10 cellular contexts compared by ENCODE assay signal in genomic region chr2:96923810-96924774, GRCh38. TPM values are rescaled to one million over a fixed set of nuclear protein-coding genes. Genes with fewer than 3 reads are reported as not detected.
DNase-seq lines count a peak whose midpoint lies in the region; ATAC-seq and TF ChIP-seq lines count a peak whose summit lies in the region.
"Had no signal": no experiment of that assay in that cellular context is flagged by ENCODE, and none has a peak within 500 bp of the region (broad histone marks: within the 10 kb centered on the region; RNA-seq: fewer than 3 reads in every experiment).

No MANE protein-coding gene starts in this region.

- H3K4me3 Mint-ChIP-seq in CD4-positive, alpha-beta memory T cell, result peak overlapping the region; percentile 69 to 90 (median 80)
- peak overlapping the region; percentile 74 for H3K4me3 Mint-ChIP-seq in activated CD8-positive, alpha-beta T cell treated with anti-CD3 and anti-CD28 coated beads, Interleukin-2, amount 10 ng/mL, durations not matched to agents 7 days and 5 days
- no peak overlapping the region for H3K4me3 Mint-ChIP-seq in endodermal cell

- no peak for TF ChIP-seq CTCF in GM20000 (IDR thresholded peaks at IDR 0.05; ENCODE audit: extremely low read depth, missing control alignments)
- no peak for TF ChIP-seq CTCF in lower lobe of right lung (IDR thresholded peaks at IDR 0.05)
- TF ChIP-seq CTCF in endodermal cell (conservative IDR thresholded peaks at IDR 0.05), result no peak

- POLR2A ChIA-PET in CD4-positive, alpha-beta memory T cell (lab: Charles Lee; ENCODE audit: partially characterized antibody), result interaction anchor here (0.8 to 4.1 kb wide), 12 partner anchors 9 to 103 kb away, joined by 3 to 46 read pairs (median 8); partner anchors contain the start of genes ANKRD39 and SEMA4C
- POLR2A ChIA-PET in activated CD8-positive, alpha-beta T cell treated with anti-CD3 and anti-CD28 coated beads, Interleukin-2, amount 10 ng/mL, durations not matched to agents 7 days and 5 days (lab: Charles Lee), result interaction anchor here (1.3 to 2.2 kb wide), 5 partner anchors 10 to 66 kb away, joined by 3 to 8 read pairs (median 5); partner anchors contain the start of gene ANKRD39

- H3K4me3 ChIP-seq in CD4-positive, alpha-beta memory T cell (ENCODE audit: low read length in 2 of 2), result peak overlapping the region; percentile 17
- H3K4me3 ChIP-seq in lower lobe of right lung (no peak overlapping the region), endodermal cell (ENCODE audit: low read length) (no peak overlapping the region)

- intact Hi-C loops in CD4-positive, alpha-beta memory T cell (cut with micrococcal nuclease), result loop anchor here (1.0 kb wide), 1 partner anchor 54 kb away; the partner anchor contains the start of gene SEMA4C
- intact Hi-C loops in lower lobe of right lung (cut with DNase I), result no loop called here

- peaks cover 34% of the 10 kb centered on the region for H3K4me1 ChIP-seq in CD4-positive, alpha-beta memory T cell (ENCODE audit: insufficient read depth, low read length)
- H3K4me1 ChIP-seq in lower lobe of right lung (peaks cover 7% of the 10 kb centered on the region), endodermal cell (ENCODE audit: control insufficient read depth, insufficient read depth, low read length) (no peaks in the 10 kb centered on the region)

- H3K27me3 ChIP-seq in CD4-positive, alpha-beta memory T cell (ENCODE audit: insufficient read depth, low read length), result no peaks in the 10 kb centered on the region
- H3K27me3 ChIP-seq in lower lobe of right lung (ENCODE audit: low read depth) (no peaks in the 10 kb centered on the region), endodermal cell (ENCODE audit: control insufficient read depth, insufficient read depth, low read length, poor library complexity, severe bottlenecking) (no peaks in the 10 kb centered on the region)

- peak in 4 of 5 donors; percentile 24 to 50 (median 28) for DNase-seq in CD4-positive, alpha-beta memory T cell
- DNase-seq in activated CD8-positive, alpha-beta T cell treated with anti-CD3 and anti-CD28 coated beads, Interleukin-2, amount 10 ng/mL, durations not matched to agents 7 days and 5 days, result peak; percentile 57
- DNase-seq in effector CD8-positive, alpha-beta T cell (lab: John Stamatoyannopoulos, UW), result peak; percentile 33
- peak; percentile 2 to 21 for DNase-seq in stimulated activated CD4-positive, alpha-beta T cell treated with anti-CD3 and anti-CD28 coated beads, Interleukin-2, amount 100 ng/mL, for 48 hours
- DNase-seq in GM20000 (ENCODE audit: low spot score), result no peak
- DNase-seq in lower lobe of right lung, result no peak
- no peak for DNase-seq in endodermal cell
- DNase-seq: foreskin fibroblast, NCI-H2107 had no signal

- peak; percentile 69 for ATAC-seq in activated CD8-positive, alpha-beta T cell treated with anti-CD3 and anti-CD28 coated beads, Interleukin-2, amount 10 ng/mL, durations not matched to agents 7 days and 5 days
- no peak for ATAC-seq in lower lobe of right lung
- no peak for ATAC-seq in HG03135 (IDR thresholded peaks at IDR 0.05; ENCODE audit: unreplicated experiment)

- H3K36me3 Mint-ChIP-seq in CD4-positive, alpha-beta memory T cell, result no peaks in the 10 kb centered on the region
- H3K36me3 Mint-ChIP-seq in activated CD8-positive, alpha-beta T cell treated with anti-CD3 and anti-CD28 coated beads, Interleukin-2, amount 10 ng/mL, durations not matched to agents 7 days and 5 days (ENCODE audit: low read depth), result no peaks in the 10 kb centered on the region
- no peaks in the 10 kb centered on the region for H3K36me3 Mint-ChIP-seq in endodermal cell (ENCODE audit: low read depth)

- H3K9me3 ChIP-seq in CD4-positive, alpha-beta memory T cell (ENCODE audit: control insufficient read depth in 1 of 2, low read length in 2 of 2), result no peaks in the 10 kb centered on the region
- H3K9me3 ChIP-seq in lower lobe of right lung (no peaks in the 10 kb centered on the region), endodermal cell (ENCODE audit: control insufficient read depth, low read length) (no peaks in the 10 kb centered on the region)

- no peaks in the 10 kb centered on the region for H3K36me3 ChIP-seq in CD4-positive, alpha-beta memory T cell (ENCODE audit: insufficient read depth, low read length)
- H3K36me3 ChIP-seq in lower lobe of right lung, result no peaks in the 10 kb centered on the region
- no peaks in the 10 kb centered on the region for H3K36me3 ChIP-seq in endodermal cell (ENCODE audit: control insufficient read depth, insufficient read depth, low read length)

- 89 to 92% methylated on average over 5 to 24 of the region's 24 CpGs for WGBS in endodermal cell (ENCODE audit: insufficient coverage in 1 of 2, insufficient read length in 1 of 2), 2 experiments

- no peak overlapping the region for H3K9ac ChIP-seq in endodermal cell (ENCODE audit: extremely low read depth, low read length, poor library complexity, severe bottlenecking)

- H3K27ac ChIP-seq in CD4-positive, alpha-beta memory T cell (ENCODE audit: low read depth, low read length), result peak overlapping the region; percentile 48
- no peak overlapping the region for H3K27ac ChIP-seq in lower lobe of right lung
- H3K27ac ChIP-seq in endodermal cell (ENCODE audit: low read depth, low read length), result no peak overlapping the region

- H3K4me1 Mint-ChIP-seq in CD4-positive, alpha-beta memory T cell, result peaks cover 20 to 53% (median 33%) of the 10 kb centered on the region in 4 donors
- H3K4me1 Mint-ChIP-seq in activated CD8-positive, alpha-beta T cell treated with anti-CD3 and anti-CD28 coated beads, Interleukin-2, amount 10 ng/mL, durations not matched to agents 7 days and 5 days (ENCODE audit: low read depth), result peaks cover 46% of the 10 kb centered on the region
- peaks cover 5% of the 10 kb centered on the region for H3K4me1 Mint-ChIP-seq in endodermal cell

- H3K9me3 Mint-ChIP-seq in CD4-positive, alpha-beta memory T cell, result no peaks in the 10 kb centered on the region
- peaks cover 6% of the 10 kb centered on the region for H3K9me3 Mint-ChIP-seq in activated CD8-positive, alpha-beta T cell treated with anti-CD3 and anti-CD28 coated beads, Interleukin-2, amount 10 ng/mL, durations not matched to agents 7 days and 5 days (ENCODE audit: insufficient read depth)
- no peaks in the 10 kb centered on the region for H3K9me3 Mint-ChIP-seq in endodermal cell

- CTCF ChIA-PET in CD4-positive, alpha-beta memory T cell (lab: Charles Lee; ENCODE audit: partially characterized antibody), result interaction anchor here (1.3 to 3.4 kb wide), 5 partner anchors 10 to 66 kb away, joined by 5 to 18 read pairs (median 9); partner anchors contain the start of gene ANKRD39
- CTCF ChIA-PET in activated CD8-positive, alpha-beta T cell treated with anti-CD3 and anti-CD28 coated beads, Interleukin-2, amount 10 ng/mL, durations not matched to agents 7 days and 5 days (lab: Charles Lee), result interaction anchor here (0.9 to 4.4 kb wide), 6 partner anchors 9 to 189 kb away, joined by 3 to 21 read pairs (median 4); partner anchors contain the start of genes ANKRD36 and ANKRD39

- H3K27me3 Mint-ChIP-seq in CD4-positive, alpha-beta memory T cell, result peaks cover 0 to 1% of the 10 kb centered on the region in 2 donors
- no peaks in the 10 kb centered on the region for H3K27me3 Mint-ChIP-seq in activated CD8-positive, alpha-beta T cell treated with anti-CD3 and anti-CD28 coated beads, Interleukin-2, amount 10 ng/mL, durations not matched to agents 7 days and 5 days (ENCODE audit: low read depth)
- H3K27me3 Mint-ChIP-seq in endodermal cell (ENCODE audit: insufficient read depth), result peaks cover 23% of the 10 kb centered on the region

- H3K27ac Mint-ChIP-seq in CD4-positive, alpha-beta memory T cell, result peak overlapping the region; percentile 78 to 96 (median 88)
- H3K27ac Mint-ChIP-seq in activated CD8-positive, alpha-beta T cell treated with anti-CD3 and anti-CD28 coated beads, Interleukin-2, amount 10 ng/mL, durations not matched to agents 7 days and 5 days, result peak overlapping the region; percentile 93
- H3K27ac Mint-ChIP-seq in endodermal cell, result no peak overlapping the region

RNA-seq across cellular contexts. Expression of gene SEMA4C, which starts 54.2 kb away (rescaled TPM):
- 10 to 100 TPM; 72.6 to 77.0 TPM for total RNA-seq in CD4-positive, alpha-beta memory T cell
- polyA plus RNA-seq in CD4-positive, alpha-beta memory T cell, result 1 to 10 TPM; 2.3 to 8.1 TPM
- 10 to 100 TPM; 21.0 to 24.5 TPM for total RNA-seq in activated CD8-positive, alpha-beta T cell treated with anti-CD3 and anti-CD28 coated beads, Interleukin-2, amount 10 ng/mL, durations not matched to agents 7 days and 5 days
- total RNA-seq in lower lobe of right lung (24.3 TPM), endodermal cell (10 to 100 TPM; 82.5 to 92.1 TPM)
- polyA plus RNA-seq in endodermal cell (2013, experiment 1 of 2), result 76.4 TPM
- 67.9 TPM for polyA plus RNA-seq in endodermal cell (2013, experiment 2 of 2)

Comparison
In these comparisons a context has a peak if more than half of its experiments do, and no peak if none do; other contexts are left out.
1. DNase-seq: peak in CD4-positive, alpha-beta memory T cell (4 of 5), activated CD8-positive, alpha-beta T cell treated with anti-CD3 and anti-CD28 coated beads, Interleukin-2, amount 10 ng/mL, durations not matched to agents 7 days and 5 days (single experiment), effector CD8-positive, alpha-beta T cell (single experiment) and stimulated activated CD4-positive, alpha-beta T cell treated with anti-CD3 and anti-CD28 coated beads, Interleukin-2, amount 100 ng/mL, for 48 hours (2 of 2); none in GM20000 (single experiment), lower lobe of right lung (single experiment) and endodermal cell (single experiment).
2. H3K4me3 ChIP-seq: peak in CD4-positive, alpha-beta memory T cell (2 of 2); none in lower lobe of right lung (single experiment) and endodermal cell (single experiment).